8 cellular contexts compared by ENCODE assay signal in genomic region chr1:27234054-27234882, GRCh38. TPM values are rescaled to one million over a fixed set of nuclear protein-coding genes. Genes with fewer than 3 reads are reported as not detected.
DNase-seq lines count a peak whose midpoint lies in the region; ATAC-seq and TF ChIP-seq lines count a peak whose summit lies in the region.

TSS of gene WDTC1 (plus strand) at chr1:27234632. CDS start at chr1:27261055, 26,423 bp downstream.

- H2AFZ ChIP-seq in mammary epithelial cell (ENCODE audit: low read depth, low read length): peak within 1 kb of the TSS; percentile 95

- peak within 1 kb of the TSS; percentile 88 for H3K4me2 ChIP-seq in mammary epithelial cell (ENCODE audit: insufficient read depth, low read depth, low read length)

- H3K27me3 ChIP-seq in WERI-Rb-1 (ENCODE audit: insufficient read depth, low read depth, severe bottlenecking): no peaks in the 10 kb centered on the region
- H3K27me3 ChIP-seq in mammary epithelial cell (ENCODE audit: insufficient read depth, low read length): no peaks in the 10 kb centered on the region

- DNase-seq in ACHN: peak; percentile 93
- DNase-seq in NCI-H2227 (lab: John Stamatoyannopoulos, UW; ENCODE audit: unreplicated experiment): peak; percentile 98
- DNase-seq in WERI-Rb-1: peak; percentile 98
- DNase-seq in mammary epithelial cell: peak; percentile 96

- intact Hi-C loops in mammary epithelial cell (cut with micrococcal nuclease): loop anchor here (2.0 kb wide), 2 partner anchors 51 to 67 kb away; no protein-coding TSS in a partner anchor

- in situ Hi-C loops in ACHN (cut with HindIII; ENCODE audit: low pct_ligation_motif_present, low pct_unique_long_range_greater_than_20kb, low sequenced_read_pairs) (no loop called here), mammary epithelial cell (cut with MboI; ENCODE audit: low sequenced_read_pairs in 2 of 2) (no loop called here)

- no peaks in the 10 kb centered on the region for H4K20me1 ChIP-seq in mammary epithelial cell (ENCODE audit: insufficient read depth, low read length)

- H3K27ac ChIP-seq in WERI-Rb-1 (peak within 1 kb of the TSS; percentile 72), mammary epithelial cell (ENCODE audit: insufficient read depth, low read depth, low read length) (peak within 1 kb of the TSS; percentile 31), skin epidermis (peak within 1 kb of the TSS in 20 of 21 experiments; percentile 71 to 96 (median 89))

- BruUV-seq in mammary epithelial cell (replicated peaks; lab: Mats Ljungman, UMichigan): no TSS peak

- ATAC-seq in GM18873 (IDR thresholded peaks at IDR 0.05; ENCODE audit: low FRiP score, unreplicated experiment): peak; percentile 68
- peak; percentile 89 for ATAC-seq in HG03139 (IDR thresholded peaks at IDR 0.05; ENCODE audit: unreplicated experiment)

- H3K9me3 ChIP-seq in WERI-Rb-1 (ENCODE audit: severe bottlenecking) (no peaks in the 10 kb centered on the region), mammary epithelial cell (replicated peaks; ENCODE audit: insufficient read depth, low read length) (no peaks in the 10 kb centered on the region), iPS-18c (ENCODE audit: control insufficient read depth, insufficient read depth, low read length) (no peaks in the 10 kb centered on the region)

- no peak for TF ChIP-seq CTCF in WERI-Rb-1 (IDR thresholded peaks at IDR 0.05; ENCODE audit: low read depth, low read length)
- TF ChIP-seq CTCF in mammary epithelial cell (conservative IDR thresholded peaks at IDR 0.05 in 1 of 2, IDR thresholded peaks at IDR 0.05 in 1 of 2; ENCODE audit: extremely low read depth in 1 of 2, insufficient read depth in 1 of 2, low read depth in 1 of 2, low read length in 2 of 2): no peak

- no peaks in the 10 kb centered on the region; the same call in 1 of the 2 replicates for H3K36me3 ChIP-seq in WERI-Rb-1
- H3K36me3 ChIP-seq in mammary epithelial cell (ENCODE audit: insufficient read depth, low read length): no peaks in the 10 kb centered on the region

- H3K4me3 ChIP-seq in WERI-Rb-1 (ENCODE audit: low read depth, low read length) (peak within 1 kb of the TSS; percentile 68), mammary epithelial cell (replicated peaks in 1 of 3; ENCODE audit: insufficient read depth in 1 of 3, low read depth in 2 of 3, low read length in 3 of 3) (peak within 1 kb of the TSS; percentile 68 to 72 (median 71)), iPS-18c (ENCODE audit: insufficient read depth, low read depth, low read length) (peak within 1 kb of the TSS; percentile 61), skin epidermis (peak within 1 kb of the TSS; percentile 65 to 98 (median 89))

- CTCF ChIA-PET in mammary epithelial cell (lab: Charles Lee; ENCODE audit: low non-redundant PET): interaction anchor here (0.7 kb wide), 1 partner anchor 122 kb away, joined by 3 read pairs; no protein-coding TSS in a partner anchor

- peaks cover 29% of the 10 kb centered on the region for H3K79me2 ChIP-seq in mammary epithelial cell (ENCODE audit: insufficient read depth, low read length)

- WGBS in mammary epithelial cell (ENCODE audit: low coverage, missing lambda C conversion rate): 6% methylated on average over 18 of the region's 71 CpGs

- dilution Hi-C loops in mammary epithelial cell (cut with HindIII; ENCODE audit: low sequenced_read_pairs): no loop called here

- H3K4me1 ChIP-seq in mammary epithelial cell (ENCODE audit: insufficient read depth, low read length): peaks cover 15% of the 10 kb centered on the region

- H3K9ac ChIP-seq in mammary epithelial cell (ENCODE audit: insufficient read depth, low read length): peak within 1 kb of the TSS; percentile 52

RNA-seq across cellular contexts. Expression of gene WDTC1, which starts in this region (rescaled TPM):
- total RNA-seq in mammary epithelial cell: 10 to 100 TPM; 29.4 to 39.8 TPM
- polyA plus RNA-seq in mammary epithelial cell: 12.9 TPM
- polyA minus RNA-seq in mammary epithelial cell: 32.6 TPM

Comparison
In these comparisons a context has a peak if more than half of its experiments do, and no peak if none do; other contexts are left out.
1. Peak in every context shown above with its lines: DNase-seq, ATAC-seq, H3K4me3 ChIP-seq and H3K27ac ChIP-seq.
2. H3K27ac ChIP-seq: peak in every context shown above with its lines; median percentile 89 in skin epidermis; 72 in WERI-Rb-1; 31 in mammary epithelial cell.